20 cellular contexts compared by ENCODE assay signal in the genomic region with DNA sequence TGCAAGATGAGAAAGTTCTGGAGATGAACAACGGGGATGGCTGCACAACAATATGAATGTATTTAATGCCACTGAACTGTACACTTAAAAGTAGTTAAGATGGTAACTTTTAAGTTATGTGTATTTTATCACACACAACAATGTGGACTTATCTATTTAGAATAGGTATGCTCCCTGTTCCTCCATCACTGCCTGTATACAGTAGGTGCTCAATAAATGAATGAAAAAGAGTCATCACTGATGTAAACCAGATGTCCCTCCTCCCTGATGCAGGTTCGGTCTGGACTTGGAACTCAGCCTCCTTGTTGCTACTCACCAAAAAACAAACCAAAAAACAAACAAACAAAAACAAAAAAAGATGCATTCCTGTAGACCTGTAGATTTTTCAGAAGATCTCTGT.
DNase-seq lines count a peak whose midpoint lies in the region; ATAC-seq, FAIRE-seq and TF ChIP-seq lines count a peak whose summit lies in the region.
"Had no signal": no experiment of that assay in that cellular context is flagged by ENCODE, and none has a peak within 500 bp of the region (broad histone marks: within the 10 kb centered on the region; RNA-seq: fewer than 3 reads in every experiment).

No MANE protein-coding gene starts in this region.

- H3K4me1 Mint-ChIP-seq in activated B cell treated with CpG ODN at 0.5 μM for 24 hours = peaks cover 53% of the 10 kb centered on the region
- H3K4me1 Mint-ChIP-seq in memory B cell = peaks cover 33% of the 10 kb centered on the region

- 65 to 75% (median 67%) methylated on average over 2 of the region's 2 CpGs for WGBS in spleen, 5 donors

- CTCF ChIA-PET in activated B cell treated with CpG ODN at 0.5 μM for 24 hours (lab: Charles Lee) = no interaction called here

- H3K27ac ChIP-seq in breast epithelium = no peak overlapping the region
- no peak overlapping the region for H3K27ac ChIP-seq in spleen
- H3K27ac ChIP-seq: GM23248 had no signal

- DNase-seq in GM12891 (ENCODE audit: insufficient read length, low spot score) = no peak
- DNase-seq in GM19239 (ENCODE audit: insufficient read length, low spot score) = no peak
- no peak for DNase-seq in activated B cell treated with CpG ODN at 0.5 μM for 24 hours
- no peak for DNase-seq in memory B cell (ENCODE audit: low spot score in 2 of 2)
- no peak for DNase-seq in HuH-7 (ENCODE audit: low spot score)
- DNase-seq in breast epithelium (ENCODE audit: low spot score in 2 of 2) = no peak
- DNase-seq in spleen = no peak
- DNase-seq in NCI-H526 (lab: John Stamatoyannopoulos, UW) = no peak
- DNase-seq: C1 segment of cervical spinal cord; Calu3; CD4-positive, alpha-beta memory T cell; COR-L47; DMS153; DND-41; GM23248; H7; HCEC 1CT had no signal

- POLR2A ChIA-PET in activated B cell treated with CpG ODN at 0.5 μM for 24 hours (lab: Charles Lee) = no interaction called here

- H3K4me3 ChIP-seq in breast epithelium (no peak overlapping the region), spleen (no peak overlapping the region)
- H3K4me3 ChIP-seq: GM23248 had no signal

- H3K36me3 ChIP-seq in breast epithelium (no peaks in the 10 kb centered on the region), spleen (no peaks in the 10 kb centered on the region)

- H3K27me3 Mint-ChIP-seq in activated B cell treated with CpG ODN at 0.5 μM for 24 hours = no peaks in the 10 kb centered on the region
- no peaks in the 10 kb centered on the region for H3K27me3 Mint-ChIP-seq in memory B cell

- TF ChIP-seq CTCF in activated B cell treated with CpG ODN at 0.5 μM for 24 hours (IDR thresholded peaks at IDR 0.05) (no peak), breast epithelium (IDR thresholded peaks at IDR 0.05) (no peak), spleen (IDR thresholded peaks at IDR 0.05 in 8 of 11, conservative IDR thresholded peaks at IDR 0.05 in 3 of 11) (no peak)

- TF ChIP-seq POLR2A in GM12891 (IDR thresholded peaks at IDR 0.05; ENCODE audit: low read depth, low read length) (no peak), breast epithelium (IDR thresholded peaks at IDR 0.05) (no peak), spleen (IDR thresholded peaks at IDR 0.05) (no peak)

- H3K27me3 ChIP-seq in breast epithelium (no peaks in the 10 kb centered on the region), spleen (replicated peaks in 1 of 7) (no peaks in the 10 kb centered on the region)

- H3K4me3 Mint-ChIP-seq in activated B cell treated with CpG ODN at 0.5 μM for 24 hours (no peak overlapping the region), memory B cell (no peak overlapping the region)
- H3K4me3 Mint-ChIP-seq: CD4-positive, alpha-beta memory T cell had no signal

- ATAC-seq in activated B cell treated with CpG ODN at 0.5 μM for 24 hours (ENCODE audit: low read depth) (no peak), memory B cell (ENCODE audit: low read depth) (no peak)

- peak; percentile 5 for FAIRE-seq in GM12891 (lab: Jason Lieb, UNC)
- peak; percentile 40 for FAIRE-seq in GM19239 (lab: Jason Lieb, UNC)
- FAIRE-seq: G401.6, GM12892, H1 had no signal

- intact Hi-C loops in activated B cell treated with CpG ODN at 0.5 μM for 24 hours (cut with micrococcal nuclease) = loop anchor here (5.0 kb wide), 1 partner anchor 100 kb away; no protein-coding TSS in a partner anchor
- intact Hi-C loops in breast epithelium (cut with DNase I; ENCODE audit: low total_unique reads) = no loop called here
- intact Hi-C loops in spleen (cut with DNase I; ENCODE audit: low total_unique reads) = no loop called here

- no peaks in the 10 kb centered on the region for H3K4me1 ChIP-seq in breast epithelium
- peaks cover 7 to 20% (median 11%) of the 10 kb centered on the region in 6 donors for H3K4me1 ChIP-seq in spleen

- H3K27ac Mint-ChIP-seq in activated B cell treated with CpG ODN at 0.5 μM for 24 hours (peak overlapping the region; percentile 24), memory B cell (peak overlapping the region; percentile 38)
- H3K27ac Mint-ChIP-seq: CD4-positive, alpha-beta memory T cell had no signal

- H3K9me3 ChIP-seq in breast epithelium (no peaks in the 10 kb centered on the region), spleen (peaks cover 0 to 4% (median 0%) of the 10 kb centered on the region in 8 donors)

- H3K9me3 Mint-ChIP-seq in activated B cell treated with CpG ODN at 0.5 μM for 24 hours (peaks cover 4% of the 10 kb centered on the region), memory B cell (no peaks in the 10 kb centered on the region)

- no peaks in the 10 kb centered on the region for H3K36me3 Mint-ChIP-seq in activated B cell treated with CpG ODN at 0.5 μM for 24 hours (ENCODE audit: low read depth)
- H3K36me3 Mint-ChIP-seq in memory B cell = peaks cover 3% of the 10 kb centered on the region
- H3K36me3 Mint-ChIP-seq: CD4-positive, alpha-beta memory T cell had no signal

TF ChIP-seq in GM12891, 5 proteins besides CTCF, POLR2A, EP300 and RAD21:
- TF ChIP-seq PAX5 (IDR thresholded peaks at IDR 0.05; ENCODE audit: insufficient read depth, low read length, severe bottlenecking) (no peak), POU2F2 (IDR thresholded peaks at IDR 0.05; ENCODE audit: low read depth, low read length) (no peak), TAF1 (IDR thresholded peaks at IDR 0.05; ENCODE audit: low read depth, low read length) (no peak), POLR2AphosphoS5 (IDR thresholded peaks at IDR 0.05; ENCODE audit: low read depth, low read length) (no peak), SPI1 (IDR thresholded peaks at IDR 0.05; ENCODE audit: low read depth, low read length) (no peak)
